12 cellular contexts compared by ENCODE assay signal in genomic region chr7:47611045-47611511, GRCh38. TPM values are rescaled to one million over a fixed set of nuclear protein-coding genes. Genes with fewer than 3 reads are reported as not detected.
A peak's percentile ranks its signal among the peaks of the same experiment; 100 is the strongest.
DNase-seq lines count a peak whose midpoint lies in the region; TF ChIP-seq lines count a peak whose summit lies in the region.
"Had no signal": no experiment of that assay in that cellular context is flagged by ENCODE, and none has a peak within 500 bp of the region (broad histone marks: within the 10 kb centered on the region; RNA-seq: fewer than 3 reads in every experiment).

No MANE protein-coding gene starts in this region.

- H3K36me3 ChIP-seq in adipocyte (ENCODE audit: control insufficient read depth, insufficient read depth, low read length, severe bottlenecking), result no peaks in the 10 kb centered on the region
- no peaks in the 10 kb centered on the region for H3K36me3 ChIP-seq in stomach
- no peaks in the 10 kb centered on the region for H3K36me3 ChIP-seq in H7 (replicated peaks; ENCODE audit: control insufficient read depth, insufficient read depth, low read length)

- intact Hi-C loops in stomach (cut with DNase I; ENCODE audit: low total_unique reads), result no loop called here

- H3K4me3 ChIP-seq in adipocyte (ENCODE audit: low read length) (peak overlapping the region; percentile 16), stomach (no peak overlapping the region), H7 (ENCODE audit: insufficient read depth, low read depth, low read length) (no peak overlapping the region)

- H3K27ac ChIP-seq in stomach, result peak overlapping the region; percentile 56 to 78 (median 71)
- H3K27ac ChIP-seq: 22Rv1 had no signal

- H3K9ac ChIP-seq in adipocyte (ENCODE audit: low read length), result peak overlapping the region; percentile 65

- H3K4me1 ChIP-seq in adipocyte (ENCODE audit: control insufficient read depth, insufficient read depth, low read length) (peaks cover 28% of the 10 kb centered on the region), stomach (peaks cover 14 to 35% (median 24%) of the 10 kb centered on the region in 4 donors)

- TF ChIP-seq CTCF in stomach (IDR thresholded peaks at IDR 0.05), result no peak

- H3K9me3 ChIP-seq in adipocyte (ENCODE audit: control insufficient read depth, low read length), result no peaks in the 10 kb centered on the region
- no peaks in the 10 kb centered on the region for H3K9me3 ChIP-seq in stomach

- TF ChIP-seq POLR2A in stomach (IDR thresholded peaks at IDR 0.05), result no peak

- H3K27me3 ChIP-seq in adipocyte (replicated peaks; ENCODE audit: control insufficient read depth, insufficient read depth, low read length) (peaks cover 18% of the 10 kb centered on the region), stomach (no peaks in the 10 kb centered on the region), H7 (ENCODE audit: control insufficient read depth, insufficient read depth, low read length) (no peaks in the 10 kb centered on the region)

- WGBS in stomach, 5 donors, result 22 to 43% (median 33%) methylated on average over 10 of the region's 10 CpGs

- TF ChIP-seq EP300 in stomach (IDR thresholded peaks at IDR 0.05), result no peak

- DNase-seq in DMS153 (lab: John Stamatoyannopoulos, UW) (peak; percentile 11), DMS153 treated with DMSO at 0.1 percent for 48 hours (lab: John Stamatoyannopoulos, UW; ENCODE audit: unreplicated experiment) (no peak), adipocyte (ENCODE audit: low read depth) (no peak), lung microvascular endothelial cell (ENCODE audit: low read depth in 2 of 2) (peak; percentile 19 to 77), stomach (peak; percentile 82), NCI-H1694 (lab: John Stamatoyannopoulos, UW) (no peak), H7 (no peak)
- DNase-seq in stimulated activated CD4-positive, alpha-beta T cell treated with anti-CD3 and anti-CD28 coated beads, Interleukin-12 subunit alpha, Interleukin-12 subunit beta, amount 100 ng/mL, for 4 hours, result no peak
- DNase-seq: CD8-positive, alpha-beta T cell; mesendoderm; stimulated activated CD4-positive, alpha-beta T cell treated with anti-CD3 and anti-CD28 coated beads, Interleukin-4, amount 100 ng/mL, for 4 hours had no signal

RNA-seq across cellular contexts. Expression of gene TNS3, which starts 29.2 kb away (rescaled TPM):
- total RNA-seq in lung microvascular endothelial cell (6.8 and 10.3 TPM in 2 replicates), stomach (100 to 1,000 TPM in 1 of 5 donors, 10 to 100 TPM in 4; 30.1 to 105 (median 86.9) TPM)
- polyA plus RNA-seq in stomach, result 10 to 100 TPM in 2 of 3 donors, 1 to 10 TPM in 1; 10.0 to 40.6 (median 25.8) TPM
- total RNA-seq in H7 (2014; rRNA removed; shearing (Covaris generic)), result 28.9 and 31.3 TPM in 2 replicates

Comparison
In these comparisons a context has a peak if more than half of its experiments do, and no peak if none do; other contexts are left out.
1. DNase-seq: peak in DMS153 (single experiment), lung microvascular endothelial cell (2 of 2) and stomach (single experiment); none in DMS153 treated with DMSO at 0.1 percent for 48 hours (single experiment), adipocyte (single experiment), stimulated activated CD4-positive, alpha-beta T cell treated with anti-CD3 and anti-CD28 coated beads, Interleukin-12 subunit alpha, Interleukin-12 subunit beta, amount 100 ng/mL, for 4 hours (single experiment), NCI-H1694 (single experiment) and H7 (single experiment).